In genomic region chr6:127117979-127118504, GRCh38 we compare ENCODE assay signal across 9 cellular contexts. TPM values are rescaled to one million over a fixed set of nuclear protein-coding genes. Genes with fewer than 3 reads are reported as not detected.
DNase-seq lines count a peak whose midpoint lies in the region; ATAC-seq, FAIRE-seq and TF ChIP-seq lines count a peak whose summit lies in the region.
"Had no signal": no experiment of that assay in that cellular context is flagged by ENCODE, and none has a peak within 500 bp of the region (broad histone marks: within the 10 kb centered on the region; RNA-seq: fewer than 3 reads in every experiment).

No MANE protein-coding gene starts in this region.

- H3K4me1 ChIP-seq in BLaER1 (peaks cover 18% of the 10 kb centered on the region), HUES6 (ENCODE audit: control insufficient read depth, insufficient read depth, low read length) (peaks cover 17% of the 10 kb centered on the region), endodermal cell (ENCODE audit: control insufficient read depth, insufficient read depth, low read length) (peaks cover 9% of the 10 kb centered on the region)

- peaks cover 82% of the 10 kb centered on the region for H3K27me3 Mint-ChIP-seq in endodermal cell (ENCODE audit: insufficient read depth)
- H3K27me3 Mint-ChIP-seq in neural crest cell (ENCODE audit: low read depth): peaks cover 98% of the 10 kb centered on the region

- H3K4me3 Mint-ChIP-seq in endodermal cell (peak overlapping the region; percentile 54), neural crest cell (peak overlapping the region; percentile 64)

- H3K27ac Mint-ChIP-seq in endodermal cell (no peak overlapping the region), neural crest cell (ENCODE audit: unreplicated experiment) (no peak overlapping the region)

- no peaks in the 10 kb centered on the region for H3K36me3 ChIP-seq in BLaER1
- no peaks in the 10 kb centered on the region for H3K36me3 ChIP-seq in HUES6 (ENCODE audit: control insufficient read depth, insufficient read depth, low read length)
- H3K36me3 ChIP-seq in endodermal cell (ENCODE audit: control insufficient read depth, insufficient read depth, low read length): no peaks in the 10 kb centered on the region

- WGBS in endodermal cell (ENCODE audit: insufficient coverage in 1 of 2, insufficient read length in 1 of 2), 2 experiments: 1% methylated on average over 12 to 29 of the region's 29 CpGs

- no peaks in the 10 kb centered on the region for H3K36me3 Mint-ChIP-seq in endodermal cell (ENCODE audit: low read depth)
- H3K36me3 Mint-ChIP-seq in neural crest cell (ENCODE audit: low read depth): no peaks in the 10 kb centered on the region

- peaks cover 7% of the 10 kb centered on the region for H3K4me1 Mint-ChIP-seq in endodermal cell
- H3K4me1 Mint-ChIP-seq in neural crest cell: peaks cover 8% of the 10 kb centered on the region

- H3K9me3 Mint-ChIP-seq in endodermal cell (no peaks in the 10 kb centered on the region), neural crest cell (no peaks in the 10 kb centered on the region)

- no peak for FAIRE-seq in RCC 7860 (lab: Jason Lieb, UNC)

- DNase-seq in endodermal cell (peak; percentile 72), neural crest cell (ENCODE audit: low read depth, low spot score) (peak; percentile 24), RCC 7860 (ENCODE audit: low spot score) (no peak), NCI-H526 (lab: John Stamatoyannopoulos, UW) (no peak)
- no peak for DNase-seq in stimulated activated naive CD4-positive, alpha-beta T cell treated with Interleukin-2 at 50 U/mL for 16 hours (lab: John Stamatoyannopoulos, UW)

- TF ChIP-seq CTCF in endodermal cell (conservative IDR thresholded peaks at IDR 0.05) (no peak), neural crest cell (conservative IDR thresholded peaks at IDR 0.05) (no peak)

- peak overlapping the region; percentile 84 for H3K4me2 ChIP-seq in BLaER1

- peaks cover 31% of the 10 kb centered on the region for H4K20me1 ChIP-seq in BLaER1

- H3K27ac ChIP-seq in BLaER1 (no peak overlapping the region), HUES6 (ENCODE audit: low read depth, low read length) (no peak overlapping the region), endodermal cell (ENCODE audit: low read depth, low read length) (no peak overlapping the region)

- peak overlapping the region; percentile 69 for H3K4me3 ChIP-seq in BLaER1
- peak overlapping the region; percentile 74 for H3K4me3 ChIP-seq in HUES6 (ENCODE audit: low read depth, low read length)
- peak overlapping the region; percentile 67 for H3K4me3 ChIP-seq in endodermal cell (ENCODE audit: low read length)

- H3K27me3 ChIP-seq in BLaER1 (peaks cover 63% of the 10 kb centered on the region), HUES6 (ENCODE audit: control insufficient read depth, insufficient read depth, low read length) (peaks cover 68% of the 10 kb centered on the region), endodermal cell (ENCODE audit: control insufficient read depth, insufficient read depth, low read length, poor library complexity, severe bottlenecking) (peaks cover 85% of the 10 kb centered on the region)

- ATAC-seq in GM19452 (IDR thresholded peaks at IDR 0.05; ENCODE audit: unreplicated experiment): no peak

- H3K9me3 ChIP-seq in BLaER1: no peaks in the 10 kb centered on the region
- H3K9me3 ChIP-seq in HUES6 (ENCODE audit: control insufficient read depth, insufficient read depth, low read depth, low read length): no peaks in the 10 kb centered on the region
- H3K9me3 ChIP-seq in endodermal cell (ENCODE audit: control insufficient read depth, low read length): no peaks in the 10 kb centered on the region

- no peak overlapping the region for H3K9ac ChIP-seq in BLaER1
- H3K9ac ChIP-seq in HUES6 (ENCODE audit: low read length): peak overlapping the region; percentile 72
- H3K9ac ChIP-seq in endodermal cell (ENCODE audit: extremely low read depth, low read length, poor library complexity, severe bottlenecking): no peak overlapping the region

RNA-seq across cellular contexts. Expression of gene RSPO3, which starts 0.4 kb away (rescaled TPM):
- under 1 TPM; 0.20 to 0.31 TPM for total RNA-seq in endodermal cell
- polyA plus RNA-seq in endodermal cell (2013, experiment 1 of 2): 50.2 TPM
- 46.7 TPM for polyA plus RNA-seq in endodermal cell (2013, experiment 2 of 2)
- total RNA-seq in neural crest cell: not detected in 2 replicates
- total RNA-seq: activated CD8-positive, alpha-beta memory T cell treated with anti-CD3 and anti-CD28 coated beads for 36 hours had no signal

Comparison
In these comparisons a context has a peak if more than half of its experiments do, and no peak if none do; other contexts are left out.
1. DNase-seq: peak in endodermal cell (single experiment) and neural crest cell (single experiment); none in RCC 7860 (single experiment), NCI-H526 (0 of 2) and stimulated activated naive CD4-positive, alpha-beta T cell treated with Interleukin-2 at 50 U/mL for 16 hours (single experiment).
2. Peak in every context shown above with its lines, with median percentiles within 50 percentile points of each other: H3K4me3 ChIP-seq.